In the genomic region with DNA sequence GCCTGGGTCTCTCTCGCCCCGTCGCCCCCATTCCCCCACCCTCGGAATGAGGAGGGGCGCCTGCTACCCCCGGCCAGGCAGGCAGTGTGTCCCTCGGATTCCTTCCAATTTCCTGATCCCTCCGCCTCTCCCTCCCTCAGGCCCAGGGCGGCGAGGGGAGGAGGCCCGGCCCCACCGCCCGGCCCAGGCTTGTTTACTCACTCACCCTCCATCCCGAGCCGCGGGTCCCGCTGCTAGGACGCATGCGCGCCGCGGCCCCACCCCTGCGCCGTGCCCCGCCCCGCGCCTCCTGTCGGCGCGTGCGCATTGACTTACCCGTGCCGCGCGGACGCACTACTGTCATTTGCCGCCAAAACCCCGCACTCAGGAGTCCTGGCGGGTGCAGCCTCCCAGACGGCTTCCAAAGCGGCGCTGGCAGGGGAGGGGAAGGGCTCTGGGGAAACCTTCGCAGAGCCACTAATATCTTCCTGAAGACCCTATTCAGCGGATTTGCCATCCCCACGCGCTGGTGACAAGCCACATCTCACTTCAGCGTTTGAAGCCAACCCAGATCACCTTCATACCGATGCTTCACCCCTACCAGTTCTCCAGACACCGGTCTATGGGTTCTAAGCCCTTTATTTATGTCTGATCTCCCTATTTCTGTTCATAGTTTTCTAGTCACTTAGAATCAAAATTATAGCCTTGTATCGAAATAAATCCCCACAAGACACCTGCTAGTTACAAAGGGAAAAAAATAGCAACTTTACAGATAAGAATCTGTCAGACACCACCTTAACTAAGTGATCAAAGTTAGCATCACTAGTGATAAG, we compare ENCODE assay signal across 1 cellular context.
TF ChIP-seq lines count a peak whose summit lies in the region.

EZH1 (minus strand) TSS at position 235 of the 812 bp plus-strand sequence. CDS start 16,099 bp downstream, outside the sequence.

TF ChIP-seq in HepG2, 621 proteins besides CTCF, POLR2A, EP300 and RAD21 (continued from another document and continues in another):
- TF ChIP-seq HMGXB4 (CRISPR knock-in tag; IDR thresholded peaks at IDR 0.05; ENCODE audit: borderline replicate concordance in 1 of 2, low read depth in 1 of 2): peak in 1 of 2 experiments; percentile 72; a peak in 2 of 4 replicates
- no peak for TF ChIP-seq ZNF737 (CRISPR knock-in tag; IDR thresholded peaks at IDR 0.05; ENCODE audit: borderline replicate concordance)
- TF ChIP-seq KLF13 (CRISPR knock-in tag; IDR thresholded peaks at IDR 0.05): no peak
- peak; percentile 96 for TF ChIP-seq PHF8 (CRISPR knock-in tag; IDR thresholded peaks at IDR 0.05)
- no peak for TF ChIP-seq ZNF142 (CRISPR knock-in tag; IDR thresholded peaks at IDR 0.05)
- peak; percentile 98 for TF ChIP-seq ZNF747 (CRISPR knock-in tag; IDR thresholded peaks at IDR 0.05; ENCODE audit: borderline replicate concordance)
- no peak for TF ChIP-seq ZNF644 (CRISPR knock-in tag; IDR thresholded peaks at IDR 0.05; ENCODE audit: low read depth)
- TF ChIP-seq ZMYM3 (CRISPR knock-in tag; IDR thresholded peaks at IDR 0.05): no peak; the same call in 1 of the 2 replicates
- TF ChIP-seq ZNF552 (CRISPR knock-in tag; IDR thresholded peaks at IDR 0.05; ENCODE audit: borderline replicate concordance): peak; percentile 83
- TF ChIP-seq ZNF431 (CRISPR knock-in tag; IDR thresholded peaks at IDR 0.05; ENCODE audit: borderline replicate concordance, low read depth): peak; percentile 95
- TF ChIP-seq, protein P1, sequence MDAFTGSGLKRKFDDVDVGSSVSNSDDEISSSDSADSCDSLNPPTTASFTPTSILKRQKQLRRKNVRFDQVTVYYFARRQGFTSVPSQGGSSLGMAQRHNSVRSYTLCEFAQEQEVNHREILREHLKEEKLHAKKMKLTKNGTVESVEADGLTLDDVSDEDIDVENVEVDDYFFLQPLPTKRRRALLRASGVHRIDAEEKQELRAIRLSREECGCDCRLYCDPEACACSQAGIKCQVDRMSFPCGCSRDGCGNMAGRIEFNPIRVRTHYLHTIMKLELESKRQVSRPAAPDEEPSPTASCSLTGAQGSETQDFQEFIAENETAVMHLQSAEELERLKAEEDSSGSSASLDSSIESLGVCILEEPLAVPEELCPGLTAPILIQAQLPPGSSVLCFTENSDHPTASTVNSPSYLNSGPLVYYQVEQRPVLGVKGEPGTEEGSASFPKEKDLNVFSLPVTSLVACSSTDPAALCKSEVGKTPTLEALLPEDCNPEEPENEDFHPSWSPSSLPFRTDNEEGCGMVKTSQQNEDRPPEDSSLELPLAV (CRISPR knock-in tag; conservative IDR thresholded peaks at IDR 0.05; ENCODE audit: low read depth): 0 out of 2 replicates have a peak, but pooled peaks have one; percentile 32
- TF ChIP-seq, protein P2, sequence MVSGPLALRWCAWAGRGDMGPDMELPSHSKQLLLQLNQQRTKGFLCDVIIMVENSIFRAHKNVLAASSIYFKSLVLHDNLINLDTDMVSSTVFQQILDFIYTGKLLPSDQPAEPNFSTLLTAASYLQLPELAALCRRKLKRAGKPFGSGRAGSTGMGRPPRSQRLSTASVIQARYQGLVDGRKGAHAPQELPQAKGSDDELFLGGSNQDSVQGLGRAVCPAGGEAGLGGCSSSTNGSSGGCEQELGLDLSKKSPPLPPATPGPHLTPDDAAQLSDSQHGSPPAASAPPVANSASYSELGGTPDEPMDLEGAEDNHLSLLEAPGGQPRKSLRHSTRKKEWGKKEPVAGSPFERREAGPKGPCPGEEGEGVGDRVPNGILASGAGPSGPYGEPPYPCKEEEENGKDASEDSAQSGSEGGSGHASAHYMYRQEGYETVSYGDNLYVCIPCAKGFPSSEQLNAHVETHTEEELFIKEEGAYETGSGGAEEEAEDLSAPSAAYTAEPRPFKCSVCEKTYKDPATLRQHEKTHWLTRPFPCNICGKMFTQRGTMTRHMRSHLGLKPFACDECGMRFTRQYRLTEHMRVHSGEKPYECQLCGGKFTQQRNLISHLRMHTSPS (CRISPR knock-in tag; IDR thresholded peaks at IDR 0.05; ENCODE audit: low read depth): no peak
- no peak for TF ChIP-seq MBNL3 (CRISPR knock-in tag; conservative IDR thresholded peaks at IDR 0.05)
- TF ChIP-seq TP53 (CRISPR knock-in tag; conservative IDR thresholded peaks at IDR 0.05): no peak
- no peak for TF ChIP-seq ATF1 (CRISPR knock-in tag; IDR thresholded peaks at IDR 0.05)
- TF ChIP-seq MYC (CRISPR knock-in tag; IDR thresholded peaks at IDR 0.05; ENCODE audit: borderline replicate concordance): peak; percentile 43
- TF ChIP-seq ZKSCAN8 (CRISPR knock-in tag; IDR thresholded peaks at IDR 0.05; ENCODE audit: borderline replicate concordance): no peak
- TF ChIP-seq ZNF256 (CRISPR knock-in tag; conservative IDR thresholded peaks at IDR 0.05): peak; percentile 86
- no peak for TF ChIP-seq ATF7 (IDR thresholded peaks at IDR 0.05)
- peak; percentile 63; the same call in 1 of the 2 replicates for TF ChIP-seq ATF7 (CRISPR knock-in tag; IDR thresholded peaks at IDR 0.05)
- no peak for TF ChIP-seq ZUFSP (CRISPR knock-in tag; IDR thresholded peaks at IDR 0.05; ENCODE audit: borderline replicate concordance)
- no peak for TF ChIP-seq ETS1 (CRISPR knock-in tag; IDR thresholded peaks at IDR 0.05)
- TF ChIP-seq KLF9 (CRISPR knock-in tag; IDR thresholded peaks at IDR 0.05; ENCODE audit: low read depth): peak; percentile 30; the same call in 1 of the 2 replicates
- peak; percentile 60; the same call in 1 of the 2 replicates for TF ChIP-seq NR2C2 (CRISPR knock-in tag; IDR thresholded peaks at IDR 0.05; ENCODE audit: borderline replicate concordance)
- 0 out of 2 replicates have a peak, but pooled peaks have one; percentile 92 for TF ChIP-seq ZBTB8A (CRISPR knock-in tag; IDR thresholded peaks at IDR 0.05; ENCODE audit: borderline replicate concordance, low read depth)
- peak; percentile 95; the same call in 1 of the 2 replicates for TF ChIP-seq ZFP36L1 (CRISPR knock-in tag; IDR thresholded peaks at IDR 0.05)
- TF ChIP-seq ZNF10 (CRISPR knock-in tag; IDR thresholded peaks at IDR 0.05; ENCODE audit: borderline replicate concordance, low read depth): no peak
- TF ChIP-seq, protein P3, sequence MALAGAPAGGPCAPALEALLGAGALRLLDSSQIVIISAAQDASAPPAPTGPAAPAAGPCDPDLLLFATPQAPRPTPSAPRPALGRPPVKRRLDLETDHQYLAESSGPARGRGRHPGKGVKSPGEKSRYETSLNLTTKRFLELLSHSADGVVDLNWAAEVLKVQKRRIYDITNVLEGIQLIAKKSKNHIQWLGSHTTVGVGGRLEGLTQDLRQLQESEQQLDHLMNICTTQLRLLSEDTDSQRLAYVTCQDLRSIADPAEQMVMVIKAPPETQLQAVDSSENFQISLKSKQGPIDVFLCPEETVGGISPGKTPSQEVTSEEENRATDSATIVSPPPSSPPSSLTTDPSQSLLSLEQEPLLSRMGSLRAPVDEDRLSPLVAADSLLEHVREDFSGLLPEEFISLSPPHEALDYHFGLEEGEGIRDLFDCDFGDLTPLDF (CRISPR knock-in tag; IDR thresholded peaks at IDR 0.05): peak; percentile 92
- no peak for TF ChIP-seq THAP7 (CRISPR knock-in tag; IDR thresholded peaks at IDR 0.05)
- TF ChIP-seq HMGA1 (CRISPR knock-in tag; conservative IDR thresholded peaks at IDR 0.05): no peak
- TF ChIP-seq ZNF546 (CRISPR knock-in tag; conservative IDR thresholded peaks at IDR 0.05): peak; percentile 82
- peak; percentile 86; the same call in 1 of the 2 replicates for TF ChIP-seq ZNF556 (CRISPR knock-in tag; IDR thresholded peaks at IDR 0.05; ENCODE audit: borderline replicate concordance)
- TF ChIP-seq, protein P4, sequence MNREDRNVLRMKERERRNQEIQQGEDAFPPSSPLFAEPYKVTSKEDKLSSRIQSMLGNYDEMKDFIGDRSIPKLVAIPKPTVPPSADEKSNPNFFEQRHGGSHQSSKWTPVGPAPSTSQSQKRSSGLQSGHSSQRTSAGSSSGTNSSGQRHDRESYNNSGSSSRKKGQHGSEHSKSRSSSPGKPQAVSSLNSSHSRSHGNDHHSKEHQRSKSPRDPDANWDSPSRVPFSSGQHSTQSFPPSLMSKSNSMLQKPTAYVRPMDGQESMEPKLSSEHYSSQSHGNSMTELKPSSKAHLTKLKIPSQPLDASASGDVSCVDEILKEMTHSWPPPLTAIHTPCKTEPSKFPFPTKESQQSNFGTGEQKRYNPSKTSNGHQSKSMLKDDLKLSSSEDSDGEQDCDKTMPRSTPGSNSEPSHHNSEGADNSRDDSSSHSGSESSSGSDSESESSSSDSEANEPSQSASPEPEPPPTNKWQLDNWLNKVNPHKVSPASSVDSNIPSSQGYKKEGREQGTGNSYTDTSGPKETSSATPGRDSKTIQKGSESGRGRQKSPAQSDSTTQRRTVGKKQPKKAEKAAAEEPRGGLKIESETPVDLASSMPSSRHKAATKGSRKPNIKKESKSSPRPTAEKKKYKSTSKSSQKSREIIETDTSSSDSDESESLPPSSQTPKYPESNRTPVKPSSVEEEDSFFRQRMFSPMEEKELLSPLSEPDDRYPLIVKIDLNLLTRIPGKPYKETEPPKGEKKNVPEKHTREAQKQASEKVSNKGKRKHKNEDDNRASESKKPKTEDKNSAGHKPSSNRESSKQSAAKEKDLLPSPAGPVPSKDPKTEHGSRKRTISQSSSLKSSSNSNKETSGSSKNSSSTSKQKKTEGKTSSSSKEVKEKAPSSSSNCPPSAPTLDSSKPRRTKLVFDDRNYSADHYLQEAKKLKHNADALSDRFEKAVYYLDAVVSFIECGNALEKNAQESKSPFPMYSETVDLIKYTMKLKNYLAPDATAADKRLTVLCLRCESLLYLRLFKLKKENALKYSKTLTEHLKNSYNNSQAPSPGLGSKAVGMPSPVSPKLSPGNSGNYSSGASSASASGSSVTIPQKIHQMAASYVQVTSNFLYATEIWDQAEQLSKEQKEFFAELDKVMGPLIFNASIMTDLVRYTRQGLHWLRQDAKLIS (CRISPR knock-in tag; IDR thresholded peaks at IDR 0.05): no peak
